ENCODE assay signal across 2 cellular contexts in genomic region chr7:122677149-122677548, GRCh38.
TF ChIP-seq lines count a peak whose summit lies in the region.

No MANE protein-coding gene starts in this region.

TF ChIP-seq in GM23338, 12 proteins besides CTCF, POLR2A, EP300 and RAD21:
- TF ChIP-seq STAT1 (IDR thresholded peaks at IDR 0.05; ENCODE audit: unreplicated experiment) (no peak), REST (IDR thresholded peaks at IDR 0.05; ENCODE audit: unreplicated experiment) (no peak), ZNF331 (CRISPR knock-in tag; IDR thresholded peaks at IDR 0.05; ENCODE audit: low read depth) (no peak), ZNF114 (CRISPR knock-in tag; IDR thresholded peaks at IDR 0.05) (no peak), ETS1 (IDR thresholded peaks at IDR 0.05) (no peak), CREB1 (CRISPR knock-in tag; IDR thresholded peaks at IDR 0.05; ENCODE audit: low read depth) (no peak), ZNF462 (CRISPR knock-in tag; IDR thresholded peaks at IDR 0.05) (peak; percentile 64; the same call in 1 of the 2 replicates), EZH2 (IDR thresholded peaks at IDR 0.05; ENCODE audit: low read depth, unreplicated experiment) (no peak), JUNB (IDR thresholded peaks at IDR 0.05; ENCODE audit: unreplicated experiment) (no peak)

TF ChIP-seq in H1, 55 proteins besides CTCF, POLR2A, EP300 and RAD21:
- TF ChIP-seq CHD7 (IDR thresholded peaks at IDR 0.05; ENCODE audit: insufficient replicate concordance, low read length) (no peak), SP1 (IDR thresholded peaks at IDR 0.05; ENCODE audit: low read depth, low read length) (no peak), POU5F1 (IDR thresholded peaks at IDR 0.05; ENCODE audit: low read depth, low read length) (no peak), TAF7 (optimal IDR thresholded peaks at IDR 0.05; ENCODE audit: borderline replicate concordance, low read depth, low read length) (no peak), SUZ12 (IDR thresholded peaks at IDR 0.05; ENCODE audit: low read length) (no peak), CTBP2 (IDR thresholded peaks at IDR 0.05; ENCODE audit: borderline replicate concordance, insufficient read depth, insufficient read length, low read length) (no peak), RBBP5 (IDR thresholded peaks at IDR 0.05; ENCODE audit: borderline replicate concordance, low read depth, low read length) (no peak), CHD2 (IDR thresholded peaks at IDR 0.05; ENCODE audit: low read length) (no peak), ZNF274 (IDR thresholded peaks at IDR 0.05; ENCODE audit: borderline replicate concordance, extremely low read depth, low read length) (no peak), SRF (IDR thresholded peaks at IDR 0.05; ENCODE audit: low read depth, low read length) (no peak), E2F6 (IDR thresholded peaks at IDR 0.05) (no peak), ATF2 (IDR thresholded peaks at IDR 0.05; ENCODE audit: low read length) (no peak), KDM4A (IDR thresholded peaks at IDR 0.05; ENCODE audit: low read depth, low read length, severe bottlenecking) (no peak)
